4 cellular contexts compared by ENCODE assay signal in the genomic region with DNA sequence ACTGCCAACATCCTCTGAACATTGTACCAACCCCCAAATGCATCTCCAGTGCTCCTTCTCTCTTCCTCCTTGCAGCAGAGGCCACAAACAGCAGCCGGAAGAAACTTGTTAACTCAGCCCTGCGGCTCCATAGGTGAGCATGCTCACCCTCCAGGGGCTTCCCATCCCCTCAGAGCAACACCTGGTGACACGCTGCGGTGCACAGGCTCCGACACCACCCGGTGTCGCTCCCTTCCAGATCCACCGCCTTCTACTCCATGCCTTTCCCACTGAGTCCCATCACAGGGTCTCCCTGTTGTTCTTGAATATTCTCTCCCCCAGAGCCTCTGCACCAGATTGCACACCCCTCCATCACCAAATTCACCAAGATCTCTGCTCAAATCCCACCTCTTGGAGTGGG.
"Had no signal": no experiment of that assay in that cellular context is flagged by ENCODE, and none has a peak within 500 bp of the region (broad histone marks: within the 10 kb centered on the region; RNA-seq: fewer than 3 reads in every experiment).

No MANE protein-coding gene starts in this region.

- H3K4me3 Mint-ChIP-seq: GM23338, H9 had no signal

- H3K4me2 ChIP-seq: GM23338 had no signal

- H3K27ac Mint-ChIP-seq: GM23338, H9 had no signal

- H2AFZ ChIP-seq: GM23338 had no signal

- DNase-seq: H9, HCEC 1CT, IMR-90 had no signal

- H3K4me3 ChIP-seq: GM23338 had no signal

- H3K9me3 Mint-ChIP-seq: GM23338, H9 had no signal

- ATAC-seq: GM23338 had no signal
